In the genomic region with DNA sequence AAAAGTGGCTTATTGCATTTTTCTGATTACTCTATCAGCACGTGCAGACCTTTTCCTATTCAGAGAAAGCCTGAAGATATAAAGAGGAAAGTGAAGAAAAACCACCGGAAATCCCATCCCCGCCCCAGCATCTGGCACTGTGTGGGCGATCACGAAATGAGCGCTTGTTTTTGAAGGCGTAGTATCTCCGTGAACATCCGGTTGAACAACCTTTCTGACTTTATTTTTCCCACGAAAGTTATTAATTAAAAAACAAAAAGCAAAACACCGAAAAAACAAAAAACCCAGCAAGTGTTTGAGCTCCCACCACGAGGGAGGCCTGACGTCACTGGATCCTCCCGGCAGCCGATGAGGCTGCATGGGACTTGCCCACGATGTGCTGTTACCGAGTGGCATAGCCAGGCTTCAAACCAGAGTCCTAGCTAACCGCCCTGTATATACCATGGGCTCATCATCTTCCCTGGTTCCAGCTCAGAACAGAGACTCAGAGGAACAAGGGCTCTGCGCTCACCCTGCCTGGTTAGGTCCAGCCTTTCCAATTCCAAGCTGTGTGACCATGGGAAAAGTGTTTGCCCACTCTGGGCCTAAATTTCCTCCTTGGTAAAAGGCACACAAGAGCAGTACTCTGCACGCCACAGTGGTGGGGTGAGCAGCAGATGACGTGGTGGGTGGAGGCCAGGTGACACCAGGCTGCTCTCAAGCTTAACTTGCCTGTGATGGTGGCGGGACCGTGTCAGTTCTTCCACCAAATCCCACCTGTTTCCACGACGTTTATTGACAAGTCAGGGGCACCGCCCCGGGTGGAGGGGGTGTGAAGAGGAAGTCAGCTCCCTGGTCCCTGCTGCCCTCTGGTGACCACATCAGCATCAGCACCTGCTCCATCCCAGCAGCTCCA, we compare ENCODE assay signal across 1 cellular context.
TF ChIP-seq lines count a peak whose summit lies in the region.

No MANE protein-coding gene starts in this region.

TF ChIP-seq in HepG2, 621 proteins besides CTCF, POLR2A, EP300 and RAD21 (continued from another document and continues in another):
- TF ChIP-seq, protein P1, sequence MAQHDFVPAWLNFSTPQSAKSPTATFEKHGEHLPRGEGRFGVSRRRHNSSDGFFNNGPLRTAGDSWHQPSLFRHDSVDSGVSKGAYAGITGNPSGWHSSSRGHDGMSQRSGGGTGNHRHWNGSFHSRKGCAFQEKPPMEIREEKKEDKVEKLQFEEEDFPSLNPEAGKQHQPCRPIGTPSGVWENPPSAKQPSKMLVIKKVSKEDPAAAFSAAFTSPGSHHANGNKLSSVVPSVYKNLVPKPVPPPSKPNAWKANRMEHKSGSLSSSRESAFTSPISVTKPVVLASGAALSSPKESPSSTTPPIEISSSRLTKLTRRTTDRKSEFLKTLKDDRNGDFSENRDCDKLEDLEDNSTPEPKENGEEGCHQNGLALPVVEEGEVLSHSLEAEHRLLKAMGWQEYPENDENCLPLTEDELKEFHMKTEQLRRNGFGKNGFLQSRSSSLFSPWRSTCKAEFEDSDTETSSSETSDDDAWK (CRISPR knock-in tag; IDR thresholded peaks at IDR 0.05), result 0 out of 2 replicates have a peak, but pooled peaks have one; percentile 79
- TF ChIP-seq ZBTB38 (CRISPR knock-in tag; IDR thresholded peaks at IDR 0.05) (no peak), ERF (CRISPR knock-in tag; IDR thresholded peaks at IDR 0.05) (no peak), LCORL (IDR thresholded peaks at IDR 0.05) (no peak), LCORL (CRISPR knock-in tag; IDR thresholded peaks at IDR 0.05) (no peak), ZNF10 (CRISPR knock-in tag; IDR thresholded peaks at IDR 0.05; ENCODE audit: borderline replicate concordance, low read depth) (no peak), ELF1 (CRISPR knock-in tag; IDR thresholded peaks at IDR 0.05) (no peak), NRL (CRISPR knock-in tag; IDR thresholded peaks at IDR 0.05; ENCODE audit: borderline replicate concordance) (no peak), ZNF383 (CRISPR knock-in tag; IDR thresholded peaks at IDR 0.05; ENCODE audit: borderline replicate concordance) (no peak), RAD51 (IDR thresholded peaks at IDR 0.05; ENCODE audit: borderline replicate concordance) (no peak), TOE1 (CRISPR knock-in tag; IDR thresholded peaks at IDR 0.05) (no peak), ZNF777 (CRISPR knock-in tag; IDR thresholded peaks at IDR 0.05) (no peak), KMT2A (CRISPR knock-in tag; IDR thresholded peaks at IDR 0.05) (no peak), ZNF678 (CRISPR knock-in tag; IDR thresholded peaks at IDR 0.05) (0 out of 2 replicates have a peak, but pooled peaks have one; percentile 47), SNAI1 (CRISPR knock-in tag; IDR thresholded peaks at IDR 0.05; ENCODE audit: borderline replicate concordance) (no peak), ARID2 (CRISPR knock-in tag; IDR thresholded peaks at IDR 0.05; ENCODE audit: borderline replicate concordance) (no peak), RBM39 (IDR thresholded peaks at IDR 0.05; ENCODE audit: low read depth, low read length, poor library complexity, severe bottlenecking) (peak; percentile 15), CAMTA2 (CRISPR knock-in tag; IDR thresholded peaks at IDR 0.05; ENCODE audit: borderline replicate concordance) (no peak), ZNF331 (CRISPR knock-in tag; IDR thresholded peaks at IDR 0.05) (0 out of 2 replicates have a peak, but pooled peaks have one; percentile 20), ZBTB21 (CRISPR knock-in tag; IDR thresholded peaks at IDR 0.05) (no peak), ZNF746 (CRISPR knock-in tag; IDR thresholded peaks at IDR 0.05) (no peak), PHB2 (IDR thresholded peaks at IDR 0.05; ENCODE audit: partially characterized antibody) (no peak), ZNF850 (CRISPR knock-in tag; conservative IDR thresholded peaks at IDR 0.05) (no peak), RFX1 (IDR thresholded peaks at IDR 0.05) (no peak), ZC3H13 (CRISPR knock-in tag; IDR thresholded peaks at IDR 0.05) (no peak), ZNF816 (CRISPR knock-in tag; IDR thresholded peaks at IDR 0.05; ENCODE audit: borderline replicate concordance) (no peak), SOX13 (IDR thresholded peaks at IDR 0.05) (no peak), SOX13 (CRISPR knock-in tag; conservative IDR thresholded peaks at IDR 0.05 in 1 of 2, IDR thresholded peaks at IDR 0.05 in 1 of 2) (peak in 1 of 2 experiments; percentile 26; a peak in 1 of 4 replicates), TSC22D2 (CRISPR knock-in tag; IDR thresholded peaks at IDR 0.05; ENCODE audit: borderline replicate concordance) (peak; percentile 64; the same call in 1 of the 2 replicates), ZNF274 (CRISPR knock-in tag; IDR thresholded peaks at IDR 0.05) (peak; percentile 74; the same call in 1 of the 2 replicates), ZFP41 (CRISPR knock-in tag; IDR thresholded peaks at IDR 0.05; ENCODE audit: borderline replicate concordance) (no peak), KDM4B (CRISPR knock-in tag; IDR thresholded peaks at IDR 0.05) (0 out of 2 replicates have a peak, but pooled peaks have one; percentile 59), STAG1 (CRISPR knock-in tag; IDR thresholded peaks at IDR 0.05) (peak; percentile 98), KLF12 (CRISPR knock-in tag; IDR thresholded peaks at IDR 0.05; ENCODE audit: borderline replicate concordance) (peak; percentile 78; the same call in 1 of the 2 replicates), MLLT10 (CRISPR knock-in tag; IDR thresholded peaks at IDR 0.05) (no peak)
- TF ChIP-seq, protein P2, sequence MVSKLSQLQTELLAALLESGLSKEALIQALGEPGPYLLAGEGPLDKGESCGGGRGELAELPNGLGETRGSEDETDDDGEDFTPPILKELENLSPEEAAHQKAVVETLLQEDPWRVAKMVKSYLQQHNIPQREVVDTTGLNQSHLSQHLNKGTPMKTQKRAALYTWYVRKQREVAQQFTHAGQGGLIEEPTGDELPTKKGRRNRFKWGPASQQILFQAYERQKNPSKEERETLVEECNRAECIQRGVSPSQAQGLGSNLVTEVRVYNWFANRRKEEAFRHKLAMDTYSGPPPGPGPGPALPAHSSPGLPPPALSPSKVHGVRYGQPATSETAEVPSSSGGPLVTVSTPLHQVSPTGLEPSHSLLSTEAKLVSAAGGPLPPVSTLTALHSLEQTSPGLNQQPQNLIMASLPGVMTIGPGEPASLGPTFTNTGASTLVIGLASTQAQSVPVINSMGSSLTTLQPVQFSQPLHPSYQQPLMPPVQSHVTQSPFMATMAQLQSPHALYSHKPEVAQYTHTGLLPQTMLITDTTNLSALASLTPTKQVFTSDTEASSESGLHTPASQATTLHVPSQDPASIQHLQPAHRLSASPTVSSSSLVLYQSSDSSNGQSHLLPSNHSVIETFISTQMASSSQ (IDR thresholded peaks at IDR 0.05; ENCODE audit: low read depth), result no peak
- TF ChIP-seq, protein P2 (CRISPR knock-in tag; IDR thresholded peaks at IDR 0.05; ENCODE audit: borderline replicate concordance), result 0 out of 2 replicates have a peak, but pooled peaks have one; percentile 12
- TF ChIP-seq, protein P3, sequence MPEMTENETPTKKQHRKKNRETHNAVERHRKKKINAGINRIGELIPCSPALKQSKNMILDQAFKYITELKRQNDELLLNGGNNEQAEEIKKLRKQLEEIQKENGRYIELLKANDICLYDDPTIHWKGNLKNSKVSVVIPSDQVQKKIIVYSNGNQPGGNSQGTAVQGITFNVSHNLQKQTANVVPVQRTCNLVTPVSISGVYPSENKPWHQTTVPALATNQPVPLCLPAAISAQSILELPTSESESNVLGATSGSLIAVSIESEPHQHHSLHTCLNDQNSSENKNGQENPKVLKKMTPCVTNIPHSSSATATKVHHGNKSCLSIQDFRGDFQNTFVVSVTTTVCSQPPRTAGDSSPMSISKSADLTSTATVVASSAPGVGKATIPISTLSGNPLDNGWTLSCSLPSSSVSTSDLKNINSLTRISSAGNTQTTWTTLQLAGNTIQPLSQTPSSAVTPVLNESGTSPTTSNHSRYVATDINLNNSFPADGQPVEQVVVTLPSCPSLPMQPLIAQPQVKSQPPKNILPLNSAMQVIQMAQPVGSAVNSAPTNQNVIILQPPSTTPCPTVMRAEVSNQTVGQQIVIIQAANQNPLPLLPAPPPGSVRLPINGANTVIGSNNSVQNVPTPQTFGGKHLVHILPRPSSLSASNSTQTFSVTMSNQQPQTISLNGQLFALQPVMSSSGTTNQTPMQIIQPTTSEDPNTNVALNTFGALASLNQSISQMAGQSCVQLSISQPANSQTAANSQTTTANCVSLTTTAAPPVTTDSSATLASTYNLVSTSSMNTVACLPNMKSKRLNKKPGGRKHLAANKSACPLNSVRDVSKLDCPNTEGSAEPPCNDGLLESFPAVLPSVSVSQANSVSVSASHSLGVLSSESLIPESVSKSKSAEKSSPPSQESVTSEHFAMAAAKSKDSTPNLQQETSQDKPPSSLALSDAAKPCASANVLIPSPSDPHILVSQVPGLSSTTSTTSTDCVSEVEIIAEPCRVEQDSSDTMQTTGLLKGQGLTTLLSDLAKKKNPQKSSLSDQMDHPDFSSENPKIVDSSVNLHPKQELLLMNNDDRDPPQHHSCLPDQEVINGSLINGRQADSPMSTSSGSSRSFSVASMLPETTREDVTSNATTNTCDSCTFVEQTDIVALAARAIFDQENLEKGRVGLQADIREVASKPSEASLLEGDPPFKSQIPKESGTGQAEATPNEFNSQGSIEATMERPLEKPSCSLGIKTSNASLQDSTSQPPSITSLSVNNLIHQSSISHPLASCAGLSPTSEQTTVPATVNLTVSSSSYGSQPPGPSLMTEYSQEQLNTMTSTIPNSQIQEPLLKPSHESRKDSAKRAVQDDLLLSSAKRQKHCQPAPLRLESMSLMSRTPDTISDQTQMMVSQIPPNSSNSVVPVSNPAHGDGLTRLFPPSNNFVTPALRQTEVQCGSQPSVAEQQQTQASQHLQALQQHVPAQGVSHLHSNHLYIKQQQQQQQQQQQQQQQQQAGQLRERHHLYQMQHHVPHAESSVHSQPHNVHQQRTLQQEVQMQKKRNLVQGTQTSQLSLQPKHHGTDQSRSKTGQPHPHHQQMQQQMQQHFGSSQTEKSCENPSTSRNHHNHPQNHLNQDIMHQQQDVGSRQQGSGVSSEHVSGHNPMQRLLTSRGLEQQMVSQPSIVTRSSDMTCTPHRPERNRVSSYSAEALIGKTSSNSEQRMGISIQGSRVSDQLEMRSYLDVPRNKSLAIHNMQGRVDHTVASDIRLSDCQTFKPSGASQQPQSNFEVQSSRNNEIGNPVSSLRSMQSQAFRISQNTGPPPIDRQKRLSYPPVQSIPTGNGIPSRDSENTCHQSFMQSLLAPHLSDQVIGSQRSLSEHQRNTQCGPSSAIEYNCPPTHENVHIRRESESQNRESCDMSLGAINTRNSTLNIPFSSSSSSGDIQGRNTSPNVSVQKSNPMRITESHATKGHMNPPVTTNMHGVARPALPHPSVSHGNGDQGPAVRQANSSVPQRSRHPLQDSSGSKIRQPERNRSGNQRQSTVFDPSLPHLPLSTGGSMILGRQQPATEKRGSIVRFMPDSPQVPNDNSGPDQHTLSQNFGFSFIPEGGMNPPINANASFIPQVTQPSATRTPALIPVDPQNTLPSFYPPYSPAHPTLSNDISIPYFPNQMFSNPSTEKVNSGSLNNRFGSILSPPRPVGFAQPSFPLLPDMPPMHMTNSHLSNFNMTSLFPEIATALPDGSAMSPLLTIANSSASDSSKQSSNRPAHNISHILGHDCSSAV (CRISPR knock-in tag; IDR thresholded peaks at IDR 0.05; ENCODE audit: borderline replicate concordance), result no peak
- TF ChIP-seq, protein P4, sequence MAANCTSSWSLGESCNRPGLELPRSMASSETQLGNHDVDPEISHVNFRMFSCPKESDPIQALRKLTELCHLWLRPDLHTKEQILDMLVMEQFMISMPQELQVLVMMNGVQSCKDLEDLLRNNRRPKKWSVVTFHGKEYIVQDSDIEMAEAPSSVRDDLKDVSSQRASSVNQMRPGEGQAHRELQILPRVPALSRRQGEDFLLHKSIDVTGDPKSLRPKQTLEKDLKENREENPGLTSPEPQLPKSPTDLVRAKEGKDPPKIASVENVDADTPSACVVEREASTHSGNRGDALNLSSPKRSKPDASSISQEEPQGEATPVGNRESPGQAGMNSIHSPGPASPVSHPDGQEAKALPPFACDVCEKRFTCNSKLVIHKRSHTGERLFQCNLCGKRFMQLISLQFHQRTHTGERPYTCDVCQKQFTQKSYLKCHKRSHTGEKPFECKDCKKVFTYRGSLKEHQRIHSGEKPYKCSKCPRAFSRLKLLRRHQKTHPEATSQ (CRISPR knock-in tag; IDR thresholded peaks at IDR 0.05; ENCODE audit: borderline replicate concordance), result no peak
- TF ChIP-seq, protein P5, sequence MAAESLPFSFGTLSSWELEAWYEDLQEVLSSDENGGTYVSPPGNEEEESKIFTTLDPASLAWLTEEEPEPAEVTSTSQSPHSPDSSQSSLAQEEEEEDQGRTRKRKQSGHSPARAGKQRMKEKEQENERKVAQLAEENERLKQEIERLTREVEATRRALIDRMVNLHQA (CRISPR knock-in tag; IDR thresholded peaks at IDR 0.05), result no peak
- TF ChIP-seq, protein P6, sequence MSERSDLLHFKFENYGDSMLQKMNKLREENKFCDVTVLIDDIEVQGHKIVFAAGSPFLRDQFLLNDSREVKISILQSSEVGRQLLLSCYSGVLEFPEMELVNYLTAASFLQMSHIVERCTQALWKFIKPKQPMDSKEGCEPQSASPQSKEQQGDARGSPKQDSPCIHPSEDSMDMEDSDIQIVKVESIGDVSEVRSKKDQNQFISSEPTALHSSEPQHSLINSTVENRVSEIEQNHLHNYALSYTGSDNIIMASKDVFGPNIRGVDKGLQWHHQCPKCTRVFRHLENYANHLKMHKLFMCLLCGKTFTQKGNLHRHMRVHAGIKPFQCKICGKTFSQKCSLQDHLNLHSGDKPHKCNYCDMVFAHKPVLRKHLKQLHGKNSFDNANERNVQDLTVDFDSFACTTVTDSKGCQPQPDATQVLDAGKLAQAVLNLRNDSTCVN (CRISPR knock-in tag; IDR thresholded peaks at IDR 0.05; ENCODE audit: borderline replicate concordance), result peak; percentile 76; the same call in 1 of the 2 replicates
- TF ChIP-seq, protein P7, sequence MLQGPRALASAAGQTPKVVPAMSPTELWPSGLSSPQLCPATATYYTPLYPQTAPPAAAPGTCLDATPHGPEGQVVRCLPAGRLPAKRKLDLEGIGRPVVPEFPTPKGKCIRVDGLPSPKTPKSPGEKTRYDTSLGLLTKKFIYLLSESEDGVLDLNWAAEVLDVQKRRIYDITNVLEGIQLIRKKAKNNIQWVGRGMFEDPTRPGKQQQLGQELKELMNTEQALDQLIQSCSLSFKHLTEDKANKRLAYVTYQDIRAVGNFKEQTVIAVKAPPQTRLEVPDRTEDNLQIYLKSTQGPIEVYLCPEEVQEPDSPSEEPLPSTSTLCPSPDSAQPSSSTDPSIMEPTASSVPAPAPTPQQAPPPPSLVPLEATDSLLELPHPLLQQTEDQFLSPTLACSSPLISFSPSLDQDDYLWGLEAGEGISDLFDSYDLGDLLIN (CRISPR knock-in tag; IDR thresholded peaks at IDR 0.05; ENCODE audit: borderline replicate concordance), result no peak
